12 cellular contexts compared by ENCODE assay signal in genomic region chr7:22992874-22993840, GRCh38. TPM values are rescaled to one million over a fixed set of nuclear protein-coding genes. Genes with fewer than 3 reads are reported as not detected.
A peak's percentile ranks its signal among the peaks of the same experiment; 100 is the strongest.
DNase-seq lines count a peak whose midpoint lies in the region; ATAC-seq, FAIRE-seq and TF ChIP-seq lines count a peak whose summit lies in the region.
"Had no signal": no experiment of that assay in that cellular context is flagged by ENCODE, and none has a peak within 500 bp of the region (broad histone marks: within the 10 kb centered on the region; RNA-seq: fewer than 3 reads in every experiment).

No MANE protein-coding gene starts in this region.

- peak overlapping the region; percentile 44 for H3K4me3 Mint-ChIP-seq in activated T-helper 17 cell treated with anti-CD3 and anti-CD28 coated beads, Interleukin-2, amount 50 U/mL, for 72 hours
- H3K4me3 Mint-ChIP-seq in CD14-positive monocyte: no peak overlapping the region
- H3K4me3 Mint-ChIP-seq: effector memory CD8-positive, alpha-beta T cell had no signal

- no peaks in the 10 kb centered on the region for H3K36me3 Mint-ChIP-seq in activated T-helper 17 cell treated with anti-CD3 and anti-CD28 coated beads, Interleukin-2, amount 50 U/mL, for 72 hours (ENCODE audit: low read depth)
- H3K36me3 Mint-ChIP-seq in CD14-positive monocyte: peaks cover 23 to 24% of the 10 kb centered on the region in 2 donors

- H3K27ac Mint-ChIP-seq in activated T-helper 17 cell treated with anti-CD3 and anti-CD28 coated beads, Interleukin-2, amount 50 U/mL, for 72 hours: peak overlapping the region; percentile 70
- no peak overlapping the region for H3K27ac Mint-ChIP-seq in CD14-positive monocyte
- H3K27ac Mint-ChIP-seq: effector memory CD8-positive, alpha-beta T cell had no signal

- H3K27me3 Mint-ChIP-seq in activated T-helper 17 cell treated with anti-CD3 and anti-CD28 coated beads, Interleukin-2, amount 50 U/mL, for 72 hours: no peaks in the 10 kb centered on the region
- H3K27me3 Mint-ChIP-seq in CD14-positive monocyte (ENCODE audit: low read depth in 3 of 3): peaks cover 0 to 3% (median 0%) of the 10 kb centered on the region in 3 donors
- H3K27me3 Mint-ChIP-seq: effector memory CD8-positive, alpha-beta T cell had no signal

- H3K9me3 Mint-ChIP-seq in activated T-helper 17 cell treated with anti-CD3 and anti-CD28 coated beads, Interleukin-2, amount 50 U/mL, for 72 hours: no peaks in the 10 kb centered on the region
- H3K9me3 Mint-ChIP-seq in CD14-positive monocyte: no peaks in the 10 kb centered on the region
- H3K9me3 Mint-ChIP-seq: effector memory CD8-positive, alpha-beta T cell had no signal

- no peak for TF ChIP-seq CTCF in CD14-positive monocyte (IDR thresholded peaks at IDR 0.05)

- ATAC-seq in GM21381 (IDR thresholded peaks at IDR 0.05; ENCODE audit: unreplicated experiment) (peak; percentile 87), HG03135 (IDR thresholded peaks at IDR 0.05; ENCODE audit: unreplicated experiment) (peak; percentile 86)
- ATAC-seq in activated T-helper 17 cell treated with anti-CD3 and anti-CD28 coated beads, Interleukin-2, amount 50 U/mL, for 72 hours (replicated peaks): peak; percentile 75
- ATAC-seq: effector memory CD8-positive, alpha-beta T cell; sciatic nerve had no signal

- intact Hi-C loops in CD14-positive monocyte (cut with micrococcal nuclease): no loop called here

- peak; percentile 93 for FAIRE-seq in GM18507 (lab: Jason Lieb, UNC)
- FAIRE-seq: D721Med, kidney had no signal

- DNase-seq in GM18507 (ENCODE audit: extremely low spot score, insufficient read length, low read depth): no peak
- no peak for DNase-seq in 8988T
- no peak for DNase-seq in UCSD-AML1 (lab: John Stamatoyannopoulos, UW; ENCODE audit: unreplicated experiment)
- DNase-seq in NCI-H524 (lab: John Stamatoyannopoulos, UW): no peak
- no peak for DNase-seq in CD14-positive monocyte (ENCODE audit: low spot score)
- DNase-seq: effector memory CD8-positive, alpha-beta T cell; kidney had no signal

- H3K4me1 Mint-ChIP-seq in activated T-helper 17 cell treated with anti-CD3 and anti-CD28 coated beads, Interleukin-2, amount 50 U/mL, for 72 hours: peaks cover 17% of the 10 kb centered on the region
- H3K4me1 Mint-ChIP-seq in CD14-positive monocyte: peaks cover 15% of the 10 kb centered on the region

RNA-seq across cellular contexts. Expression of gene HYCC1, which starts 20.8 kb away (rescaled TPM):
- 10 to 100 TPM; 20.2 to 41.1 TPM for total RNA-seq in activated T-helper 17 cell treated with anti-CD3 and anti-CD28 coated beads, Interleukin-2, amount 50 U/mL, for 72 hours
- 10 to 100 TPM; 12.1 to 12.7 TPM for polyA plus RNA-seq in CD14-positive monocyte
